Comparison of ENCODE assay signal across 32 cellular contexts in genomic region chr16:66320774-66321173, GRCh38. TPM values are rescaled to one million over a fixed set of nuclear protein-coding genes. Genes with fewer than 3 reads are reported as not detected.
"Had no signal": no experiment of that assay in that cellular context is flagged by ENCODE, and none has a peak within 500 bp of the region (broad histone marks: within the 10 kb centered on the region; RNA-seq: fewer than 3 reads in every experiment).

No MANE protein-coding gene starts in this region.

- H3K9me3 ChIP-seq: MG63 had no signal

- H3K27me3 ChIP-seq: MG63 had no signal

- DNase-seq: MG63, MM.1S, MV-4-11, NCI-H1048, NCI-H1092, NCI-H1092 treated with DMSO at 0.1 percent for 48 hours, NCI-H1105, NCI-H1105 treated with DMSO at 0.1 percent for 48 hours, NCI-H1417, NCI-H1417 treated with DMSO at 0.1 percent for 48 hours, NCI-H1436, NCI-H1436 treated with DMSO at 0.1 percent for 48 hours, NCI-H187, NCI-H187 treated with DMSO at 0.1 percent for 48 hours, NCI-H1930, NCI-H2029, NCI-H2029 treated with DMSO at 0.1 percent for 48 hours, NCI-H2081, NCI-H2081 treated with DMSO at 0.1 percent for 48 hours, NCI-H2107, NCI-H2227 treated with DMSO at 0.1 percent for 48 hours, NCI-H226, NCI-H345, NCI-H446, NCI-H446 treated with DMSO at 0.1 percent for 48 hours, NCI-H510A, NCI-H510A treated with DMSO at 0.1 percent for 48 hours, NCI-H524 treated with DMSO at 0.1 percent for 48 hours, NCI-H526 had no signal

- H3K4me3 ChIP-seq: MG63 had no signal

- H3K36me3 ChIP-seq: MG63 had no signal

RNA-seq across cellular contexts. Expression of gene CDH5, which starts 45.7 kb away (rescaled TPM):
- total RNA-seq: LHCN-M2, MCF 10A, NCI-H460 had no signal
